ENCODE assay signal across 30 cellular contexts in genomic region chr1:34332996-34333395, GRCh38.
"Had no signal": no experiment of that assay in that cellular context is flagged by ENCODE, and none has a peak within 500 bp of the region (broad histone marks: within the 10 kb centered on the region; RNA-seq: fewer than 3 reads in every experiment).

No MANE protein-coding gene starts in this region.

- FAIRE-seq: astrocyte, TTC549 had no signal

- H3K27me3 ChIP-seq: adrenal gland, body of pancreas, breast epithelium, SJSA1 had no signal

- H3K9me3 ChIP-seq: adrenal gland, body of pancreas, breast epithelium, SJSA1, SK-N-SH had no signal

- DNase-seq: activated CD4-positive, alpha-beta T cell treated with anti-CD3 and anti-CD28 coated beads for 36 hours; activated CD4-positive, alpha-beta T cell treated with anti-CD3 and anti-CD28 coated beads, Interleukin-2, amount 10 ng/mL, durations not matched to agents 7 days and 5 days; activated CD4-positive, alpha-beta T cell treated with anti-CD3 and anti-CD28 coated beads, Interleukin-2, amount 50 U/mL, for 48 hours; activated CD8-positive, alpha-beta T cell treated with anti-CD3 and anti-CD28 coated beads, Interleukin-2, amount 10 ng/mL, durations not matched to agents 7 days and 5 days; activated gamma-delta T cell treated with Interleukin-2 at 50 U/mL for 16 hours; activated naive CD4-positive, alpha-beta T cell treated with anti-CD3 and anti-CD28 coated beads for 36 hours; activated T-cell treated with anti-CD3 and anti-CD28 coated beads, Interleukin-2, amount 50 U/mL, for 4 hours; body of pancreas; MM.1S; MV-4-11; NCI-H1092; NCI-H1436 treated with DMSO at 0.1 percent for 48 hours; NCI-H187; NCI-H2029 treated with DMSO at 0.1 percent for 48 hours; NCI-H2107; NCI-H2171; NCI-H510A; NCI-H526; NCI-H748 treated with DMSO at 0.1 percent for 48 hours; RPMI8226; SHP77 treated with DMSO at 0.1 percent for 48 hours; SK-N-SH had no signal

- H3K36me3 ChIP-seq: adrenal gland, breast epithelium, SJSA1 had no signal

- H3K4me3 ChIP-seq: adrenal gland, body of pancreas, breast epithelium, SJSA1 had no signal

- ATAC-seq: activated CD4-positive, alpha-beta T cell treated with anti-CD3 and anti-CD28 coated beads for 36 hours; activated CD4-positive, CD25-positive, alpha-beta regulatory T cell treated with anti-CD3 and anti-CD28 coated beads, Interleukin-2, amount 50 U/mL, for 24 hours; activated CD8-positive, alpha-beta T cell treated with anti-CD3 and anti-CD28 coated beads, Interleukin-2, amount 10 ng/mL, durations not matched to agents 7 days and 5 days; activated naive CD4-positive, alpha-beta T cell treated with anti-CD3 and anti-CD28 coated beads, Interleukin-2, amount 50 U/mL, for 72 hours; activated T-cell treated with anti-CD3 and anti-CD28 coated beads, Interleukin-2, amount 50 U/mL, for 4 hours; body of pancreas; Panc1 had no signal

- H3K27ac ChIP-seq: adrenal gland, body of pancreas, breast epithelium, SJSA1 had no signal

- H3K4me1 ChIP-seq: adrenal gland, body of pancreas, breast epithelium, SJSA1 had no signal
